In genomic region chr2:205865794-205866490, GRCh38 we compare ENCODE assay signal across 13 cellular contexts.
A peak's percentile ranks its signal among the peaks of the same experiment; 100 is the strongest.
DNase-seq lines count a peak whose midpoint lies in the region; FAIRE-seq and TF ChIP-seq lines count a peak whose summit lies in the region.
"Had no signal": no experiment of that assay in that cellular context is flagged by ENCODE, and none has a peak within 500 bp of the region (broad histone marks: within the 10 kb centered on the region; RNA-seq: fewer than 3 reads in every experiment).

No MANE protein-coding gene starts in this region.

- no peaks in the 10 kb centered on the region for H3K36me3 Mint-ChIP-seq in endothelial cell (ENCODE audit: low read depth, unreplicated experiment)
- H3K36me3 Mint-ChIP-seq: mesothelial cell of epicardium had no signal

- H3K4me3 ChIP-seq in bronchial epithelial cell (ENCODE audit: low read depth, low read length) = no peak overlapping the region
- H3K4me3 ChIP-seq in retinal pigment epithelial cell (ENCODE audit: low read length) = no peak overlapping the region
- H3K4me3 ChIP-seq: dorsolateral prefrontal cortex, upper lobe of left lung had no signal

- no peaks in the 10 kb centered on the region for H3K9me3 Mint-ChIP-seq in endothelial cell (ENCODE audit: unreplicated experiment)
- H3K9me3 Mint-ChIP-seq: mesothelial cell of epicardium had no signal

- H3K36me3 ChIP-seq in bronchial epithelial cell (ENCODE audit: control insufficient read depth, insufficient read depth, low read length) = no peaks in the 10 kb centered on the region
- H3K36me3 ChIP-seq: upper lobe of left lung had no signal

- H3K27me3 Mint-ChIP-seq in endothelial cell (ENCODE audit: unreplicated experiment) = peaks cover 3% of the 10 kb centered on the region

- H3K4me1 Mint-ChIP-seq in endothelial cell (ENCODE audit: unreplicated experiment) = peaks cover 4% of the 10 kb centered on the region

- no peak for FAIRE-seq in bronchial epithelial cell (lab: Jason Lieb, UNC)

- TF ChIP-seq CTCF in bronchial epithelial cell (IDR thresholded peaks at IDR 0.05; ENCODE audit: insufficient read depth, low read length, severe bottlenecking) (no peak), retinal pigment epithelial cell (conservative IDR thresholded peaks at IDR 0.05; ENCODE audit: low read depth, low read length) (no peak), endothelial cell (IDR thresholded peaks at IDR 0.05; ENCODE audit: unreplicated experiment) (no peak)

- no peak overlapping the region for H3K27ac Mint-ChIP-seq in endothelial cell (ENCODE audit: unreplicated experiment)
- H3K27ac Mint-ChIP-seq: mesothelial cell of epicardium had no signal

- H3K4me3 Mint-ChIP-seq in endothelial cell (ENCODE audit: unreplicated experiment) = no peak overlapping the region
- H3K4me3 Mint-ChIP-seq: mesothelial cell of epicardium had no signal

- peak; percentile 58 for DNase-seq in HT1080 (ENCODE audit: low read depth)
- DNase-seq in NCI-H446 (lab: John Stamatoyannopoulos, UW) = peak; percentile 50 to 73
- DNase-seq in bronchial epithelial cell (ENCODE audit: low read depth) = peak; percentile 20
- peak; percentile 64 for DNase-seq in retinal pigment epithelial cell (ENCODE audit: low read depth)
- no peak for DNase-seq in endothelial cell (ENCODE audit: low spot score)
- no peak for DNase-seq in superior temporal gyrus (ENCODE audit: extremely low spot score)
- DNase-seq in stimulated activated CD4-positive, alpha-beta T cell treated with anti-CD3 and anti-CD28 coated beads, Interleukin-4, amount 100 ng/mL, for 4 hours = no peak
- DNase-seq in NCI-H1930 (lab: John Stamatoyannopoulos, UW) = no peak
- DNase-seq: activated naive CD4-positive, alpha-beta T cell; dorsolateral prefrontal cortex; MV-4-11; upper lobe of left lung had no signal

- H3K27me3 ChIP-seq in bronchial epithelial cell (ENCODE audit: control insufficient read depth, insufficient read depth, low read length) = no peaks in the 10 kb centered on the region
- H3K27me3 ChIP-seq: upper lobe of left lung had no signal

Comparison
In these comparisons a context has a peak if more than half of its experiments do, and no peak if none do; other contexts are left out.
1. DNase-seq: peak in HT1080 (single experiment), NCI-H446 (2 of 2), bronchial epithelial cell (single experiment) and retinal pigment epithelial cell (single experiment); none in endothelial cell (single experiment), superior temporal gyrus (single experiment), stimulated activated CD4-positive, alpha-beta T cell treated with anti-CD3 and anti-CD28 coated beads, Interleukin-4, amount 100 ng/mL, for 4 hours (0 of 2) and NCI-H1930 (0 of 2).